In the genomic region with DNA sequence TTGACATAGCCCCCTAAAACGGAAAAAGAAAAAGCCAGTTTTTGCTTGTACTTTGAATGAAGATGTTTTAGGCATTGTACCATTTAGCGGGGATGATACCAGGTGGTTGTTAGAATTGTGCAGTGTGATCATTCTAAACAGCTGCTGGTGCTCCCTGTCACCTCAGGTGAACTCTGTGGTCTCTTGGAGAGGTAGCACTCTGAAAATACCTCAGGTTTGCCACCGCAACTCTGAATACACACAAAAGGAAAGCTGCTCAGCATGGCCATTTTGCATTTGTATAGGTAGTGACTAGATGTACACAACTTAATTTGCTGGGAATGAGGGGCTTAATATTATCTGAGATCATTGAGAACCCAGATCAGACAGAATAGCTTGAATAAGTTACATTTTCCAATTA, we compare ENCODE assay signal across 14 cellular contexts.
"Had no signal": no experiment of that assay in that cellular context is flagged by ENCODE, and none has a peak within 500 bp of the region (broad histone marks: within the 10 kb centered on the region; RNA-seq: fewer than 3 reads in every experiment).

No MANE protein-coding gene starts in this region.

- H3K9me3 ChIP-seq: heart left ventricle, left lung, psoas muscle, right lobe of liver, transverse colon had no signal

- DNase-seq: activated CD8-positive, alpha-beta memory T cell treated with anti-CD3 and anti-CD28 coated beads, Interleukin-2, amount 10 ng/mL, durations not matched to agents 7 days and 5 days; activated effector memory CD4-positive, alpha-beta T cell treated with Interleukin-2 at 50 U/mL for 16 hours; activated T-cell treated with anti-CD3 and anti-CD28 coated beads, Interleukin-2, amount 50 U/mL, for 24 hours; amygdala; brain microvascular endothelial cell; effector memory CD4-positive, alpha-beta T cell; heart left ventricle; islet precursor cell; left lung; psoas muscle; right lobe of liver; stimulated activated naive B cell treated with anti-CD40 and anti-IgM and Interleukin-4, amounts not matched to agents 10 μg/mL and 1 μg/mL and 100 μg/mL, for 72 hours; transverse colon had no signal

- H3K4me1 ChIP-seq: heart left ventricle, left lung, psoas muscle, right lobe of liver, transverse colon had no signal

- H3K27me3 ChIP-seq: brain microvascular endothelial cell, heart left ventricle, left lung, right lobe of liver, transverse colon had no signal

- H3K36me3 ChIP-seq: right lobe of liver, transverse colon had no signal

- H3K4me3 ChIP-seq: heart left ventricle, left lung, psoas muscle, right lobe of liver, transverse colon had no signal

- H3K27ac ChIP-seq: brain microvascular endothelial cell, heart left ventricle, left lung, psoas muscle, right lobe of liver, transverse colon had no signal

- FAIRE-seq: frontal cortex had no signal
